Comparison of ENCODE assay signal across 19 cellular contexts in genomic region chr7:35699906-35700305, GRCh38.
"Had no signal": no experiment of that assay in that cellular context is flagged by ENCODE, and none has a peak within 500 bp of the region (broad histone marks: within the 10 kb centered on the region; RNA-seq: fewer than 3 reads in every experiment).

No MANE protein-coding gene starts in this region.

- H3K9me3 ChIP-seq: heart right ventricle, left lung, spleen, tibial artery had no signal

- ATAC-seq: esophagus mucosa, heart right ventricle, left lung had no signal

- H3K4me3 ChIP-seq: heart right ventricle, left lung, spleen, tibial artery had no signal

- H3K9me3 Mint-ChIP-seq: activated naive CD4-positive, alpha-beta T cell treated with anti-CD3 and anti-CD28 coated beads, Interleukin-2, amount 10 ng/mL, durations not matched to agents 7 days and 5 days had no signal

- DNase-seq: activated CD4-positive, alpha-beta T cell treated with anti-CD3 and anti-CD28 coated beads for 1 hour; activated CD8-positive, alpha-beta memory T cell treated with anti-CD3 and anti-CD28 coated beads for 24 hours; activated CD8-positive, alpha-beta memory T cell treated with anti-CD3 and anti-CD28 coated beads, Interleukin-2, amount 50 U/mL, for 48 hours; activated naive CD4-positive, alpha-beta T cell treated with anti-CD3 and anti-CD28 coated beads, Interleukin-2, amount 10 ng/mL, durations not matched to agents 7 days and 5 days; cerebellar nuclear complex; cortex of kidney; heart right ventricle; left lung; nephron progenitor cell; occipital lobe; posterior cingulate gyrus; spleen; stimulated activated CD4-positive, alpha-beta T cell treated with anti-CD3 and anti-CD28 coated beads, Interleukin-4, amount 100 ng/mL, for 4 hours; stimulated activated naive CD4-positive, alpha-beta T cell; substantia nigra; SW 1271; tibial artery; WERI-Rb-1 had no signal

- H3K27ac ChIP-seq: heart right ventricle, left lung, spleen, tibial artery, WERI-Rb-1 had no signal

- H3K27me3 Mint-ChIP-seq: activated naive CD4-positive, alpha-beta T cell treated with anti-CD3 and anti-CD28 coated beads, Interleukin-2, amount 10 ng/mL, durations not matched to agents 7 days and 5 days had no signal

- H3K27ac Mint-ChIP-seq: activated naive CD4-positive, alpha-beta T cell treated with anti-CD3 and anti-CD28 coated beads, Interleukin-2, amount 10 ng/mL, durations not matched to agents 7 days and 5 days; nephron progenitor cell had no signal

- H3K4me3 Mint-ChIP-seq: activated naive CD4-positive, alpha-beta T cell treated with anti-CD3 and anti-CD28 coated beads, Interleukin-2, amount 10 ng/mL, durations not matched to agents 7 days and 5 days; nephron progenitor cell had no signal

- H3K36me3 ChIP-seq: left lung, WERI-Rb-1 had no signal

- H3K27me3 ChIP-seq: heart right ventricle, left lung, spleen, tibial artery had no signal
